8 cellular contexts compared by ENCODE assay signal in the genomic region with DNA sequence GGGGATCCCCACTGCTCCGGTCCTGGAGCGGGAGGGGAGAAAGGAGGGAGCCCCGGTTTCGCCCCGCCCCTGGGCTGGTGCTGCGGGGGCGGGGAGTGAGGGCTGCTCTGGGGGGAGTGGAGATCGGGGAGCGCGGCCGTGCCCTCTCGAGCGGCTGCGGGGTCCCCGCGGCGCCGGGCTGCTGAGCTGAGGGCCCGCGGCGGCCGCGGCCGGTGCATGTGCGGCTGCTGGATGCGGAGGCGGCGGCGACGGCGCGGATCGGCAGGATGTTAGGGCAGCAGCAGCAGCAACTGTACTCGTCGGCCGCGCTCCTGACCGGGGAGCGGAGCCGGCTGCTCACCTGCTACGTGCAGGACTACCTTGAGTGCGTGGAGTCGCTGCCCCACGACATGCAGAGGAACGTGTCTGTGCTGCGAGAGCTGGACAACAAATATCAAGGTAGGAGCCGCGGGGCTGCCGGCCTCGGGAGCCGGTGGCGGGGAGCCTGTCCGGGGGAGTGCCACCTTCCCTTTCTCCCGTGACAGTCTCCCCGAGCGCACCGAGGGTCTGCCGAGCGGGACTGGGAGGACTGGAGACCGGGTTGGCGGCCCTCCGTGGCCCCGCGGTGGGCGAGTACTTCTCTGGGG. TPM values are rescaled to one million over a fixed set of nuclear protein-coding genes. Genes with fewer than 3 reads are reported as not detected.
DNase-seq lines count a peak whose midpoint lies in the region; ATAC-seq, FAIRE-seq and TF ChIP-seq lines count a peak whose summit lies in the region.

Gene ING2 (plus strand): TSS at position 129 of the 626 bp plus-strand sequence. CDS start 138 bp downstream, at position 267.

- no peaks in the 10 kb centered on the region for H3K36me3 ChIP-seq in bronchial epithelial cell (ENCODE audit: control insufficient read depth, insufficient read depth, low read length)

- TF ChIP-seq CTCF in bronchial epithelial cell (IDR thresholded peaks at IDR 0.05; ENCODE audit: insufficient read depth, low read length, severe bottlenecking), result no peak

- H3K27ac Mint-ChIP-seq in stimulated activated effector memory CD8-positive, alpha-beta T cell treated with anti-CD3 and anti-CD28 coated beads, Interleukin-12 subunit alpha, Interleukin-12 subunit beta, amount 100 ng/mL, for 72 hours, result peak within 1 kb of the TSS; percentile 93

- H3K4me3 ChIP-seq in bronchial epithelial cell (ENCODE audit: low read depth, low read length), result peak within 1 kb of the TSS; percentile 88

- peak; percentile 54 for FAIRE-seq in HTR-8/SVneo (lab: Jason Lieb, UNC)
- FAIRE-seq in bronchial epithelial cell (lab: Jason Lieb, UNC), result no peak

- peaks cover 18% of the 10 kb centered on the region for H3K4me1 Mint-ChIP-seq in stimulated activated effector memory CD8-positive, alpha-beta T cell treated with anti-CD3 and anti-CD28 coated beads, Interleukin-12 subunit alpha, Interleukin-12 subunit beta, amount 100 ng/mL, for 72 hours

- peak; percentile 42 to 84 (median 82) for DNase-seq in activated CD4-positive, CD25-positive, alpha-beta regulatory T cell (lab: John Stamatoyannopoulos, UW)
- no peak for DNase-seq in activated CD4-positive, CD25-positive, alpha-beta regulatory T cell treated with anti-CD3 and anti-CD28 coated beads, Interleukin-2, amount 50 U/mL, for 72 hours
- DNase-seq in HTR-8/SVneo (ENCODE audit: insufficient read length, low spot score) (peak; percentile 84), RKO (ENCODE audit: low spot score) (peak; percentile 75), bronchial epithelial cell (ENCODE audit: low read depth) (peak; percentile 50), kidney glomerular epithelial cell (lab: John Stamatoyannopoulos, UW) (peak; percentile 77)
- DNase-seq in stimulated activated effector memory CD8-positive, alpha-beta T cell treated with anti-CD3 and anti-CD28 coated beads, Interleukin-12 subunit alpha, Interleukin-12 subunit beta, amount 100 ng/mL, for 72 hours (ENCODE audit: low spot score in 2 of 2), result no peak

- H3K36me3 Mint-ChIP-seq in stimulated activated effector memory CD8-positive, alpha-beta T cell treated with anti-CD3 and anti-CD28 coated beads, Interleukin-12 subunit alpha, Interleukin-12 subunit beta, amount 100 ng/mL, for 72 hours, result peaks cover 15% of the 10 kb centered on the region

- ATAC-seq in GM21515 (IDR thresholded peaks at IDR 0.05; ENCODE audit: unreplicated experiment), result peak; percentile 53
- ATAC-seq in stimulated activated effector memory CD8-positive, alpha-beta T cell treated with anti-CD3 and anti-CD28 coated beads, Interleukin-12 subunit alpha, Interleukin-12 subunit beta, amount 100 ng/mL, for 72 hours, result peak; percentile 64

- H3K4me3 Mint-ChIP-seq in stimulated activated effector memory CD8-positive, alpha-beta T cell treated with anti-CD3 and anti-CD28 coated beads, Interleukin-12 subunit alpha, Interleukin-12 subunit beta, amount 100 ng/mL, for 72 hours, result peak within 1 kb of the TSS; percentile 94

- H3K9me3 Mint-ChIP-seq in stimulated activated effector memory CD8-positive, alpha-beta T cell treated with anti-CD3 and anti-CD28 coated beads, Interleukin-12 subunit alpha, Interleukin-12 subunit beta, amount 100 ng/mL, for 72 hours, result no peaks in the 10 kb centered on the region

- no peaks in the 10 kb centered on the region for H3K27me3 ChIP-seq in bronchial epithelial cell (ENCODE audit: control insufficient read depth, insufficient read depth, low read length)

RNA-seq across cellular contexts. Expression of gene ING2, which starts in this region (rescaled TPM):
- 21.9 and 23.0 TPM in 2 replicates for total RNA-seq in bronchial epithelial cell

Comparison
In these comparisons a context has a peak if more than half of its experiments do, and no peak if none do; other contexts are left out.
1. DNase-seq: peak in activated CD4-positive, CD25-positive, alpha-beta regulatory T cell (4 of 4), HTR-8/SVneo (single experiment), RKO (single experiment), bronchial epithelial cell (single experiment) and kidney glomerular epithelial cell (single experiment); none in activated CD4-positive, CD25-positive, alpha-beta regulatory T cell treated with anti-CD3 and anti-CD28 coated beads, Interleukin-2, amount 50 U/mL, for 72 hours (single experiment) and stimulated activated effector memory CD8-positive, alpha-beta T cell treated with anti-CD3 and anti-CD28 coated beads, Interleukin-12 subunit alpha, Interleukin-12 subunit beta, amount 100 ng/mL, for 72 hours (0 of 2).